39 cellular contexts compared by ENCODE assay signal in the genomic region with DNA sequence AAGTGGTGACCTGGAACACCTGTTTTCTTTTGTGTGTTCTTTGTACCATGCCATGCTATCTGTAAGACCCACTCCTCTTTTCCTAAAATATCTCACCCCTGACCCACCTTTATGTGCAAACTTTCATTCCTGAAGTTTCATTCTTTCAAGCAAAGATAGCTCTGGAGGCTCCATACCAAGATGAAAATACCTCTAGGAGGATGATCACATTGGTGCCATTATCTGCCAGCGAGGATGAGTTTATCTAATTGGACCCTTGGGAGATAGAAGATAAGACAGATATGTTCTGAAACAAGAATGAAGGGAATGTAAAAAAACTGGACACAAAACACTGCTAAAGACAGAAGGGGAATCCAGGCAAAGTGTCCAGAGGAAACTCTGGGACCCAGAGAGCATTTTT. TPM values are rescaled to one million over a fixed set of nuclear protein-coding genes. Genes with fewer than 3 reads are reported as not detected.
"Had no signal": no experiment of that assay in that cellular context is flagged by ENCODE, and none has a peak within 500 bp of the region (broad histone marks: within the 10 kb centered on the region; RNA-seq: fewer than 3 reads in every experiment).

No MANE protein-coding gene starts in this region.

- H3K4me3 ChIP-seq: MG63 had no signal

- H3K27ac ChIP-seq: KMS-11 had no signal

- H3K9me3 ChIP-seq: MG63 had no signal

- H3K4me2 ChIP-seq: KMS-11 had no signal

- H3K27me3 ChIP-seq: MG63 had no signal

- H3K36me3 ChIP-seq: MG63 had no signal

- DNase-seq: Karpas-422, Kasumi-1, MG63, MM.1S, MV-4-11, NCI-H1048, NCI-H1092, NCI-H1092 treated with DMSO at 0.1 percent for 48 hours, NCI-H1105, NCI-H1105 treated with DMSO at 0.1 percent for 48 hours, NCI-H1417, NCI-H1417 treated with DMSO at 0.1 percent for 48 hours, NCI-H1436, NCI-H1436 treated with DMSO at 0.1 percent for 48 hours, NCI-H146, NCI-H1694, NCI-H1694 treated with DMSO at 0.1 percent for 48 hours, NCI-H187, NCI-H187 treated with DMSO at 0.1 percent for 48 hours, NCI-H1930, NCI-H2029, NCI-H2029 treated with DMSO at 0.1 percent for 48 hours, NCI-H2081, NCI-H2081 treated with DMSO at 0.1 percent for 48 hours, NCI-H2107, NCI-H2171, NCI-H2171 treated with DMSO at 0.1 percent for 48 hours, NCI-H2227 treated with DMSO at 0.1 percent for 48 hours, NCI-H226, NCI-H345, NCI-H446, NCI-H446 treated with DMSO at 0.1 percent for 48 hours, NCI-H510A, NCI-H510A treated with DMSO at 0.1 percent for 48 hours had no signal

- H3K9ac ChIP-seq: KMS-11 had no signal

RNA-seq across cellular contexts. Expression of a gene that starts 24.1 kb away (rescaled TPM):
- total RNA-seq: LHCN-M2, M059J, MCF 10A, NCI-H460 had no signal
